In the genomic region with DNA sequence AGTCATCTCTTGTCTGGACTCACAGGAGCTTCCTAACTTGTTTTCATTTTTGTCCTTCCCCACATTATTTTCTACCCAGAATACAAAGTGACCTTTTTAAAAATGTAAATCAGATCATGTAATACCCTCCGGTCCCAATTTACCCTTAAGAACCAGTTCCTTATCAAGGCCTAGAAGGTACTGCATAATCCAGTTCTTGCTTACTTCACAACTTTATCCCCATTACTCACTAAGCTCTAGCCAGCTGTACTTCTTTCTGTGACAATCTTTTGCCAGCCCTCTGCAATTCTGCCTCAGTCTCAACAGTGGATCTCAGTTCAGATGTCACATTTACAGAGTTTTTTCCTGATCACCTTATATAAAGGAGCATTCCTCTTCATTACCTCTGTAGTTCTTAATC, we compare ENCODE assay signal across 12 cellular contexts. TPM values are rescaled to one million over a fixed set of nuclear protein-coding genes. Genes with fewer than 3 reads are reported as not detected.
DNase-seq lines count a peak whose midpoint lies in the region; ATAC-seq and TF ChIP-seq lines count a peak whose summit lies in the region.
"Had no signal": no experiment of that assay in that cellular context is flagged by ENCODE, and none has a peak within 500 bp of the region (broad histone marks: within the 10 kb centered on the region; RNA-seq: fewer than 3 reads in every experiment).

No MANE protein-coding gene starts in this region.

- no peaks in the 10 kb centered on the region for H3K27me3 Mint-ChIP-seq in effector memory CD8-positive, alpha-beta T cell

- H3K4me3 ChIP-seq in OCI-LY7 (ENCODE audit: low read depth, low read length, poor library complexity, severe bottlenecking): peak overlapping the region; percentile 13
- H3K4me3 ChIP-seq in gastrocnemius medialis: no peak overlapping the region
- no peak overlapping the region for H3K4me3 ChIP-seq in coronary artery
- H3K4me3 ChIP-seq: gastroesophageal sphincter had no signal

- H3K27me3 ChIP-seq in gastrocnemius medialis: no peaks in the 10 kb centered on the region
- H3K27me3 ChIP-seq: gastroesophageal sphincter had no signal

- in situ Hi-C loops in gastrocnemius medialis (cut with MboI; ENCODE audit: low sequenced_read_pairs in 4 of 4): no loop called here

- no peaks in the 10 kb centered on the region for H3K9me2 ChIP-seq in OCI-LY7 (ENCODE audit: insufficient read depth, low read length)

- H2AFZ ChIP-seq in OCI-LY7 (ENCODE audit: low read length): no peak overlapping the region

- peaks cover 0 to 2% of the 10 kb centered on the region in 2 donors for H3K9me3 Mint-ChIP-seq in effector memory CD8-positive, alpha-beta T cell

- H3K4me1 ChIP-seq in OCI-LY7 (ENCODE audit: insufficient read depth, low read length, poor library complexity, severe bottlenecking) (peaks cover 55% of the 10 kb centered on the region), gastrocnemius medialis (peaks cover 55 to 56% of the 10 kb centered on the region in 2 donors)

- no peak for TF ChIP-seq POLR2A in gastrocnemius medialis (IDR thresholded peaks at IDR 0.05)

- H3K4me1 Mint-ChIP-seq in effector memory CD8-positive, alpha-beta T cell (ENCODE audit: low read depth in 2 of 2): peaks cover 68 to 86% of the 10 kb centered on the region in 2 donors

- H3K36me3 ChIP-seq in OCI-LY7 (ENCODE audit: insufficient read depth, low read length): peaks cover 83% of the 10 kb centered on the region
- peaks cover 0 to 5% of the 10 kb centered on the region in 2 donors for H3K36me3 ChIP-seq in gastrocnemius medialis

- peaks cover 26% of the 10 kb centered on the region for H3K9me3 ChIP-seq in OCI-LY7 (ENCODE audit: low read length)
- H3K9me3 ChIP-seq in gastrocnemius medialis: no peaks in the 10 kb centered on the region
- H3K9me3 ChIP-seq: gastroesophageal sphincter had no signal

- H4K20me1 ChIP-seq in OCI-LY7 (ENCODE audit: insufficient read depth, low read length): peaks cover 52% of the 10 kb centered on the region; the same call in 1 of the 2 replicates

- TF ChIP-seq CTCF in OCI-LY7 (conservative IDR thresholded peaks at IDR 0.05; ENCODE audit: low read length) (no peak), gastrocnemius medialis (IDR thresholded peaks at IDR 0.05 in 4 of 5, conservative IDR thresholded peaks at IDR 0.05 in 1 of 5) (no peak), coronary artery (IDR thresholded peaks at IDR 0.05) (no peak)

- peak overlapping the region; percentile 71 to 73 for H3K4me3 Mint-ChIP-seq in effector memory CD8-positive, alpha-beta T cell

- peak overlapping the region; percentile 57 for H3K4me2 ChIP-seq in OCI-LY7 (ENCODE audit: low read length)

- peak overlapping the region; percentile 15 to 93 for H3K27ac Mint-ChIP-seq in effector memory CD8-positive, alpha-beta T cell

- H3K27ac ChIP-seq in OCI-LY7 (ENCODE audit: low read depth, low read length, poor library complexity, severe bottlenecking): peak overlapping the region; percentile 24
- H3K27ac ChIP-seq in gastrocnemius medialis: peak overlapping the region; percentile 10 to 68 (median 34)
- no peak overlapping the region for H3K27ac ChIP-seq in coronary artery
- H3K27ac ChIP-seq: RWPE1, VCaP had no signal

- POLR2A ChIA-PET in OCI-LY7 (lab: Charles Lee): interaction anchor here (0.7 to 6.2 kb wide), 6 partner anchors 9 to 148 kb away, joined by 3 to 49 read pairs (median 6); a partner anchor contains a TSS

- CTCF ChIA-PET in OCI-LY7 (lab: Charles Lee; ENCODE audit: unreplicated experiment): no interaction called here

- BruUV-seq in OCI-LY7 (replicated peaks; lab: Mats Ljungman, UMichigan): no TSS peak

- H3K79me2 ChIP-seq in OCI-LY7 (ENCODE audit: insufficient read depth, low read depth, low read length): peaks cover 100% of the 10 kb centered on the region

- H3K36me3 Mint-ChIP-seq in effector memory CD8-positive, alpha-beta T cell (ENCODE audit: insufficient read depth): peaks cover 65% of the 10 kb centered on the region

- ATAC-seq in effector memory CD8-positive, alpha-beta T cell (replicated peaks): peak; percentile 28
- ATAC-seq in gastrocnemius medialis (peak in 1 of 2 donors; percentile 65), HG03521 (IDR thresholded peaks at IDR 0.05; ENCODE audit: unreplicated experiment) (no peak)
- ATAC-seq: gastroesophageal sphincter had no signal

- intact Hi-C loops in OCI-LY7 (cut with micrococcal nuclease; ENCODE audit: unreplicated experiment) (no loop called here), gastrocnemius medialis (cut with DNase I; ENCODE audit: low total_unique reads) (no loop called here)

- DNase-seq in HCEC 1CT (peak; percentile 21), OCI-LY7 (ENCODE audit: low spot score) (no peak), gastrocnemius medialis (no peak), coronary artery (ENCODE audit: low spot score) (no peak), HuH-7 (ENCODE audit: low spot score) (no peak)
- DNase-seq in effector memory CD8-positive, alpha-beta T cell: no peak
- DNase-seq: activated naive CD4-positive, alpha-beta T cell treated with Interleukin-2 at 50 U/mL for 16 hours; MM.1S had no signal

RNA-seq across cellular contexts. Expression of a gene that starts 11.6 kb away (rescaled TPM):
- 100 and 101 TPM in 2 replicates for total RNA-seq in OCI-LY7 (2014; rRNA removed; shearing (Covaris generic))
- total RNA-seq in OCI-LY7 (2022) (164 and 166 TPM in 2 replicates), gastrocnemius medialis (10 to 100 TPM; 58.4 to 93.8 (median 71.9) TPM)

Comparison
In these comparisons a context has a peak if more than half of its experiments do, and no peak if none do; other contexts are left out.
1. H3K27ac ChIP-seq: peak in OCI-LY7 (single experiment) and gastrocnemius medialis (4 of 4); none in coronary artery (0 of 2).